In genomic region chr2:25273985-25274550, GRCh38 we compare ENCODE assay signal across 11 cellular contexts.
DNase-seq lines count a peak whose midpoint lies in the region; ATAC-seq and TF ChIP-seq lines count a peak whose summit lies in the region.
"Had no signal": no experiment of that assay in that cellular context is flagged by ENCODE, and none has a peak within 500 bp of the region (broad histone marks: within the 10 kb centered on the region; RNA-seq: fewer than 3 reads in every experiment).

No MANE protein-coding gene starts in this region.

- intact Hi-C loops in CD8-positive, alpha-beta T cell (cut with DNase I, micrococcal nuclease): loop anchor here (1.0 to 10.0 kb wide), 7 partner anchors 13 to 779 kb away; partner anchors contain the start of genes DNAJC27 (in 1 of the 2) and NCOA1 (in 1 of the 2)
- intact Hi-C loops in activated B cell treated with CpG ODN at 0.5 μM for 24 hours (cut with micrococcal nuclease): loop anchor here (2.0 to 10.0 kb wide), 2 partner anchors 21 to 919 kb away; no protein-coding TSS in a partner anchor
- intact Hi-C loops in gastrocnemius medialis (cut with DNase I; ENCODE audit: low total_unique reads): no loop called here

- H3K4me3 Mint-ChIP-seq in CD8-positive, alpha-beta T cell: peak overlapping the region; percentile 70
- H3K4me3 Mint-ChIP-seq in activated B cell treated with CpG ODN at 0.5 μM for 24 hours: peak overlapping the region; percentile 66
- no peak overlapping the region for H3K4me3 Mint-ChIP-seq in endothelial cell (ENCODE audit: unreplicated experiment)
- H3K4me3 Mint-ChIP-seq in osteocyte (ENCODE audit: unreplicated experiment): no peak overlapping the region

- in situ Hi-C loops in gastrocnemius medialis (cut with MboI; ENCODE audit: low sequenced_read_pairs in 4 of 4): no loop called here

- H3K4me3 ChIP-seq in CD8-positive, alpha-beta T cell (ENCODE audit: low read depth, low read length): peak overlapping the region; percentile 16
- H3K4me3 ChIP-seq in gastrocnemius medialis: no peak overlapping the region

- CTCF ChIA-PET in CD8-positive, alpha-beta T cell (lab: Charles Lee): interaction anchor here (0.9 to 4.4 kb wide), 13 partner anchors 9 to 88 kb away, joined by 3 to 27 read pairs (median 5); no protein-coding TSS in a partner anchor
- CTCF ChIA-PET in activated B cell treated with CpG ODN at 0.5 μM for 24 hours (lab: Charles Lee): interaction anchor here (0.9 to 1.8 kb wide), 5 partner anchors 24 to 399 kb away, joined by 3 to 7 read pairs (median 3); no protein-coding TSS in a partner anchor

- no peaks in the 10 kb centered on the region for H3K9me3 ChIP-seq in CD8-positive, alpha-beta T cell (ENCODE audit: low read length)
- no peaks in the 10 kb centered on the region for H3K9me3 ChIP-seq in gastrocnemius medialis

- peaks cover 70% of the 10 kb centered on the region for H3K4me1 ChIP-seq in CD8-positive, alpha-beta T cell (ENCODE audit: insufficient read depth, low read length)
- peaks cover 12 to 40% of the 10 kb centered on the region in 2 donors for H3K4me1 ChIP-seq in gastrocnemius medialis

- ATAC-seq in CD8-positive, alpha-beta T cell: no peak
- ATAC-seq in activated B cell treated with CpG ODN at 0.5 μM for 24 hours (ENCODE audit: low read depth) (no peak), gastrocnemius medialis (no peak), GM18858 (IDR thresholded peaks at IDR 0.05; ENCODE audit: unreplicated experiment) (no peak)
- ATAC-seq: Right ventricle myocardium inferior had no signal

- H3K27ac Mint-ChIP-seq in CD8-positive, alpha-beta T cell: peak overlapping the region; percentile 99
- H3K27ac Mint-ChIP-seq in activated B cell treated with CpG ODN at 0.5 μM for 24 hours (peak overlapping the region; percentile 94), endothelial cell (ENCODE audit: unreplicated experiment) (peak overlapping the region; percentile 71), osteocyte (ENCODE audit: unreplicated experiment) (no peak overlapping the region)

- H3K4me1 Mint-ChIP-seq in CD8-positive, alpha-beta T cell (ENCODE audit: low read depth): peaks cover 72% of the 10 kb centered on the region
- H3K4me1 Mint-ChIP-seq in activated B cell treated with CpG ODN at 0.5 μM for 24 hours: peaks cover 64% of the 10 kb centered on the region
- H3K4me1 Mint-ChIP-seq in endothelial cell (ENCODE audit: unreplicated experiment): peaks cover 49% of the 10 kb centered on the region
- peaks cover 2% of the 10 kb centered on the region for H3K4me1 Mint-ChIP-seq in osteocyte (ENCODE audit: unreplicated experiment)

- H3K27ac ChIP-seq in CD8-positive, alpha-beta T cell (ENCODE audit: low read depth, low read length): peak overlapping the region; percentile 75
- H3K27ac ChIP-seq in gastrocnemius medialis: peak overlapping the region; percentile 3 to 81 (median 70)

- DNase-seq in CD8-positive, alpha-beta T cell: no peak
- DNase-seq in activated B cell treated with CpG ODN at 0.5 μM for 24 hours (no peak), endothelial cell (ENCODE audit: low spot score) (no peak), gastrocnemius medialis (no peak), osteocyte (ENCODE audit: extremely low spot score, unreplicated experiment) (no peak), NCI-H82 (lab: John Stamatoyannopoulos, UW) (no peak)
- no peak for DNase-seq in effector CD4-positive, alpha-beta T cell
- DNase-seq: COR-L47, NCI-H510A had no signal

- no peak for TF ChIP-seq CTCF in CD8-positive, alpha-beta T cell (IDR thresholded peaks at IDR 0.05)
- TF ChIP-seq CTCF in activated B cell treated with CpG ODN at 0.5 μM for 24 hours (IDR thresholded peaks at IDR 0.05): no peak
- TF ChIP-seq CTCF in endothelial cell (IDR thresholded peaks at IDR 0.05; ENCODE audit: unreplicated experiment): no peak
- no peak for TF ChIP-seq CTCF in gastrocnemius medialis (IDR thresholded peaks at IDR 0.05 in 4 of 5, conservative IDR thresholded peaks at IDR 0.05 in 1 of 5)
- no peak for TF ChIP-seq CTCF in osteocyte (IDR thresholded peaks at IDR 0.05)

- H3K27me3 ChIP-seq in CD8-positive, alpha-beta T cell (ENCODE audit: insufficient read depth, low read length): no peaks in the 10 kb centered on the region
- no peaks in the 10 kb centered on the region for H3K27me3 ChIP-seq in gastrocnemius medialis

- no peaks in the 10 kb centered on the region for H3K9me3 Mint-ChIP-seq in CD8-positive, alpha-beta T cell
- H3K9me3 Mint-ChIP-seq in activated B cell treated with CpG ODN at 0.5 μM for 24 hours: no peaks in the 10 kb centered on the region
- no peaks in the 10 kb centered on the region for H3K9me3 Mint-ChIP-seq in endothelial cell (ENCODE audit: unreplicated experiment)
- no peaks in the 10 kb centered on the region for H3K9me3 Mint-ChIP-seq in osteocyte (ENCODE audit: unreplicated experiment)

- peaks cover 29% of the 10 kb centered on the region for H3K36me3 Mint-ChIP-seq in CD8-positive, alpha-beta T cell
- H3K36me3 Mint-ChIP-seq in activated B cell treated with CpG ODN at 0.5 μM for 24 hours (ENCODE audit: low read depth) (peaks cover 27% of the 10 kb centered on the region), endothelial cell (ENCODE audit: low read depth, unreplicated experiment) (peaks cover 8% of the 10 kb centered on the region), osteocyte (ENCODE audit: unreplicated experiment) (peaks cover 39% of the 10 kb centered on the region)

- no peak for TF ChIP-seq POLR2A in gastrocnemius medialis (IDR thresholded peaks at IDR 0.05)

- H3K36me3 ChIP-seq in CD8-positive, alpha-beta T cell (ENCODE audit: insufficient read depth, low read length): peaks cover 7% of the 10 kb centered on the region
- H3K36me3 ChIP-seq in gastrocnemius medialis: peaks cover 0 to 17% of the 10 kb centered on the region in 2 donors

- POLR2A ChIA-PET in CD8-positive, alpha-beta T cell (lab: Charles Lee): interaction anchor here (0.5 to 2.3 kb wide), 18 partner anchors 10 to 605 kb away, joined by 3 to 40 read pairs (median 8); partner anchors contain the start of genes ASXL2 and DNMT3A
- POLR2A ChIA-PET in activated B cell treated with CpG ODN at 0.5 μM for 24 hours (lab: Charles Lee): interaction anchor here (0.9 to 2.0 kb wide), 9 partner anchors 13 to 1777 kb away, joined by 3 to 14 read pairs (median 4); partner anchors contain the start of gene AGBL5

- no peaks in the 10 kb centered on the region for H3K27me3 Mint-ChIP-seq in CD8-positive, alpha-beta T cell (ENCODE audit: low read depth)
- H3K27me3 Mint-ChIP-seq in activated B cell treated with CpG ODN at 0.5 μM for 24 hours (no peaks in the 10 kb centered on the region), endothelial cell (ENCODE audit: unreplicated experiment) (peaks cover 21% of the 10 kb centered on the region), osteocyte (ENCODE audit: unreplicated experiment) (no peaks in the 10 kb centered on the region)

Comparison
In these comparisons a context has a peak if more than half of its experiments do, and no peak if none do; other contexts are left out.
1. H3K4me3 Mint-ChIP-seq: peak in CD8-positive, alpha-beta T cell (single experiment) and activated B cell treated with CpG ODN at 0.5 μM for 24 hours (single experiment); none in endothelial cell (single experiment) and osteocyte (single experiment).